ENCODE assay signal across 27 cellular contexts in the genomic region with DNA sequence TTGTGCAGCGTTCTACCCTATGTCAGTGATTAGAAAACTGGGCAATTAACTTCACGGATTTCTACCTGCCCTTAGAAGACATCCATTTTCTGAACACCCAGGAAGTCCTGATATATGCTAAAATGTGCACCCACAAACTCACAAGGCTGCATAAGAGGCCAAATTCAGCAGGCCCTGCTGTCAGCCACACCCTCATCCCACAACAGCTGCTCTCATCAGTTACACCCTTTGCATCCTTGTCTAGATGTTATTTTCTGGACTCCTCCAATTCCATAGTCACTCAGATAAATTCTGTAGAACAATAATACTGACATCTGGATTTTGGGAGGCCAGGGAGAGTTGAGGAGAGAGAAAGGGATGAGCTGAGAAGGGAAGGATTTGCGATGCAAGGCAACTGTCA.
"Had no signal": no experiment of that assay in that cellular context is flagged by ENCODE, and none has a peak within 500 bp of the region (broad histone marks: within the 10 kb centered on the region; RNA-seq: fewer than 3 reads in every experiment).

No MANE protein-coding gene starts in this region.

- H3K9me3 Mint-ChIP-seq: endodermal cell; mesothelial cell of epicardium; naive thymus-derived CD8-positive, alpha-beta T cell; stimulated activated effector memory CD8-positive, alpha-beta T cell treated with anti-CD3 and anti-CD28 coated beads, Interleukin-12 subunit alpha, Interleukin-12 subunit beta, amount 100 ng/mL, for 72 hours had no signal

- H3K36me3 ChIP-seq: heart right ventricle, left lung, prostate gland, right atrium auricular region, stomach, thyroid gland, vagina had no signal

- H3K27ac ChIP-seq: epithelial cell of prostate, heart right ventricle, left lung, prostate gland, right atrium auricular region, stomach, thyroid gland, vagina had no signal

- H3K4me3 Mint-ChIP-seq: endodermal cell; mesothelial cell of epicardium; naive thymus-derived CD8-positive, alpha-beta T cell; stimulated activated effector memory CD8-positive, alpha-beta T cell treated with anti-CD3 and anti-CD28 coated beads, Interleukin-12 subunit alpha, Interleukin-12 subunit beta, amount 100 ng/mL, for 72 hours had no signal

- H3K36me3 Mint-ChIP-seq: mesothelial cell of epicardium; stimulated activated effector memory CD8-positive, alpha-beta T cell treated with anti-CD3 and anti-CD28 coated beads, Interleukin-12 subunit alpha, Interleukin-12 subunit beta, amount 100 ng/mL, for 72 hours had no signal

- H3K27me3 ChIP-seq: dorsolateral prefrontal cortex, heart right ventricle, left lung, right atrium auricular region, stomach, thyroid gland, vagina had no signal

- H3K4me3 ChIP-seq: heart right ventricle, left lung, mucosa of descending colon, prostate gland, right atrium auricular region, stomach, thyroid gland, vagina had no signal

- H3K4me1 ChIP-seq: left lung, prostate gland had no signal

- ATAC-seq: esophagus mucosa; heart right ventricle; left cardiac atrium; left lung; mucosa of descending colon; naive thymus-derived CD8-positive, alpha-beta T cell; sciatic nerve; stimulated activated effector memory CD8-positive, alpha-beta T cell treated with anti-CD3 and anti-CD28 coated beads, Interleukin-12 subunit alpha, Interleukin-12 subunit beta, amount 100 ng/mL, for 72 hours had no signal

- DNase-seq: dorsolateral prefrontal cortex; effector CD4-positive, alpha-beta T cell; endodermal cell; foreskin melanocyte; glutamatergic neuron; heart right ventricle; hippocampal formation; left cardiac atrium; left lung; mesenchymal stem cell; mucosa of descending colon; naive thymus-derived CD8-positive, alpha-beta T cell; nucleus accumbens; stimulated activated CD4-positive, alpha-beta T cell treated with anti-CD3 and anti-CD28 coated beads, Interleukin-2, amount 100 ng/mL, for 24 hours; stimulated activated CD4-positive, alpha-beta T cell treated with anti-CD3 and anti-CD28 coated beads, Interleukin-4, amount 100 ng/mL, for 24 hours; stimulated activated naive CD4-positive, alpha-beta T cell treated with Interleukin-2 at 50 U/mL for 16 hours; stomach; thyroid gland; trophoblast cell had no signal

- H3K27ac Mint-ChIP-seq: endodermal cell; mesothelial cell of epicardium; stimulated activated effector memory CD8-positive, alpha-beta T cell treated with anti-CD3 and anti-CD28 coated beads, Interleukin-12 subunit alpha, Interleukin-12 subunit beta, amount 100 ng/mL, for 72 hours had no signal

- H3K9me3 ChIP-seq: heart right ventricle, left lung, mucosa of descending colon, prostate gland, right atrium auricular region, stomach, thyroid gland, vagina had no signal
